In the genomic region with DNA sequence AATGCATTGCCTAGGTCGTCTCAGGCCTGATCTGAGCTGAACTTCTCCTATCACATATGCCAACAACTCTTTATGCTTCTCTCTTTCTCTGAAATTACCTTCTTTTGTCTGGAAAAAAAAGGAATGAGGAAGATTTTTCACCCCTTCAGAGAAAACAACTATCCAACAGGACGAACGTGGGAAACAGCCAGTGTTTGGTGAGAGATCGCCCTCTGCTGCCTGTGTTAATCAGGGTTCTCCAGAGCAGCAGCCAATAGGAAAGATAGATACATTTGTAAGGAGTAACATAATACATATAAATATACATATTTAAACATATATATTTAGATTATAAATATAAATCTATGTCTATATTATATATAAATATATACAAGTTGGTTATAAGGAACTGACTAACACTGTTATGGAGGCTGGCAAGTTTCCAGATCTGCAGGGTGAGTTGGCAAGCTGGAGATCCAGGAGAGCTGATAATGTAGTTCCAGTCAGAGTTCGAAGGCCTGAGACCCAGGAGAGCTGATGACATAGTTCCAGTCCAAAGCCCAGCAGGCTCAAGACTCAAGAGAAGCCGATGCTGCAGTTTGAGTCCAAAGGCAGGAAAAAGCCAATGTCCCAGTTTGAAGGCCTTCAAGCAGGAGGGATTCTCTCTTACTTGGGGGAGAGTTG, we compare ENCODE assay signal across 9 cellular contexts. TPM values are rescaled to one million over a fixed set of nuclear protein-coding genes. Genes with fewer than 3 reads are reported as not detected.
DNase-seq lines count a peak whose midpoint lies in the region; ATAC-seq and TF ChIP-seq lines count a peak whose summit lies in the region.
"Had no signal": no experiment of that assay in that cellular context is flagged by ENCODE, and none has a peak within 500 bp of the region (broad histone marks: within the 10 kb centered on the region; RNA-seq: fewer than 3 reads in every experiment).

No MANE protein-coding gene starts in this region.

- peaks cover 8% of the 10 kb centered on the region for H3K4me1 Mint-ChIP-seq in activated CD4-positive, alpha-beta memory T cell treated with anti-CD3 and anti-CD28 coated beads, Interleukin-2, amount 10 ng/mL, durations not matched to agents 7 days and 5 days

- DNase-seq in Daoy (ENCODE audit: low read depth), result peak; percentile 46
- peak; percentile 18 for DNase-seq in activated CD4-positive, alpha-beta memory T cell treated with anti-CD3 and anti-CD28 coated beads, Interleukin-2, amount 10 ng/mL, durations not matched to agents 7 days and 5 days
- peak; percentile 35 for DNase-seq in kidney tubule cell (ENCODE audit: low spot score)
- no peak for DNase-seq in islet precursor cell
- no peak for DNase-seq in NCI-H1436 treated with DMSO at 0.1 percent for 48 hours (lab: John Stamatoyannopoulos, UW)
- DNase-seq in HPDE6-E6E7 (ENCODE audit: extremely low spot score), result no peak
- DNase-seq: naive B cell had no signal

- no peak overlapping the region for H3K4me3 Mint-ChIP-seq in activated CD4-positive, alpha-beta memory T cell treated with anti-CD3 and anti-CD28 coated beads, Interleukin-2, amount 10 ng/mL, durations not matched to agents 7 days and 5 days
- H3K4me3 Mint-ChIP-seq: naive B cell had no signal

- H3K27ac Mint-ChIP-seq in activated CD4-positive, alpha-beta memory T cell treated with anti-CD3 and anti-CD28 coated beads, Interleukin-2, amount 10 ng/mL, durations not matched to agents 7 days and 5 days, result no peak overlapping the region

- TF ChIP-seq CTCF in LNCAP (IDR thresholded peaks at IDR 0.05), result peak; percentile 49

- no peaks in the 10 kb centered on the region for H3K36me3 Mint-ChIP-seq in activated CD4-positive, alpha-beta memory T cell treated with anti-CD3 and anti-CD28 coated beads, Interleukin-2, amount 10 ng/mL, durations not matched to agents 7 days and 5 days (ENCODE audit: low read depth)
- H3K36me3 Mint-ChIP-seq: naive B cell had no signal

- POLR2A ChIA-PET in activated CD4-positive, alpha-beta memory T cell treated with anti-CD3 and anti-CD28 coated beads, Interleukin-2, amount 10 ng/mL, durations not matched to agents 7 days and 5 days (lab: Charles Lee), result no interaction called here

- CTCF ChIA-PET in activated CD4-positive, alpha-beta memory T cell treated with anti-CD3 and anti-CD28 coated beads, Interleukin-2, amount 10 ng/mL, durations not matched to agents 7 days and 5 days (lab: Charles Lee), result no interaction called here

- peaks cover 9% of the 10 kb centered on the region for H3K27me3 Mint-ChIP-seq in activated CD4-positive, alpha-beta memory T cell treated with anti-CD3 and anti-CD28 coated beads, Interleukin-2, amount 10 ng/mL, durations not matched to agents 7 days and 5 days

- H3K9me3 Mint-ChIP-seq in activated CD4-positive, alpha-beta memory T cell treated with anti-CD3 and anti-CD28 coated beads, Interleukin-2, amount 10 ng/mL, durations not matched to agents 7 days and 5 days, result no peaks in the 10 kb centered on the region

- no peak for ATAC-seq in GM21367 (IDR thresholded peaks at IDR 0.05; ENCODE audit: unreplicated experiment)

RNA-seq across cellular contexts. Expression of gene CETN2, which starts 13.3 kb away (rescaled TPM):
- total RNA-seq in Daoy (2014; rRNA removed; shearing (Covaris generic)), result 38.2 and 45.0 TPM in 2 replicates
- total RNA-seq in activated CD4-positive, alpha-beta memory T cell treated with anti-CD3 and anti-CD28 coated beads, Interleukin-2, amount 10 ng/mL, durations not matched to agents 7 days and 5 days, result 1 to 10 TPM; 7.7 TPM

RNA-seq across cellular contexts. Expression of gene NSDHL, which starts 13.7 kb away (rescaled TPM):
- 11.5 TPM in 2 replicates for total RNA-seq in Daoy (2014; rRNA removed; shearing (Covaris generic))
- total RNA-seq in activated CD4-positive, alpha-beta memory T cell treated with anti-CD3 and anti-CD28 coated beads, Interleukin-2, amount 10 ng/mL, durations not matched to agents 7 days and 5 days, result 10 to 100 TPM; 17.0 to 18.6 TPM

RNA-seq across cellular contexts. Expression of gene MAGEA6, which starts 47.7 kb away (rescaled TPM):
- 115 and 118 TPM in 2 replicates for total RNA-seq in Daoy (2014; rRNA removed; shearing (Covaris generic))
- total RNA-seq in activated CD4-positive, alpha-beta memory T cell treated with anti-CD3 and anti-CD28 coated beads, Interleukin-2, amount 10 ng/mL, durations not matched to agents 7 days and 5 days, result not detected

RNA-seq across cellular contexts. Expression of gene CSAG3, which starts 58.2 kb away (rescaled TPM):
- total RNA-seq in Daoy (2014; rRNA removed; shearing (Covaris generic)), result 0.21 and 2.2 TPM in 2 replicates
- under 1 TPM in 1 of 2 experiments, not detected in 1; 0.63 TPM for total RNA-seq in activated CD4-positive, alpha-beta memory T cell treated with anti-CD3 and anti-CD28 coated beads, Interleukin-2, amount 10 ng/mL, durations not matched to agents 7 days and 5 days

Comparison
In these comparisons a context has a peak if more than half of its experiments do, and no peak if none do; other contexts are left out.
1. DNase-seq: peak in Daoy (single experiment), activated CD4-positive, alpha-beta memory T cell treated with anti-CD3 and anti-CD28 coated beads, Interleukin-2, amount 10 ng/mL, durations not matched to agents 7 days and 5 days (single experiment) and kidney tubule cell (single experiment); none in islet precursor cell (single experiment), NCI-H1436 treated with DMSO at 0.1 percent for 48 hours (single experiment) and HPDE6-E6E7 (single experiment).
2. RNA of gene MAGEA6, which starts 47.7 kb away (total RNA-seq): 115 to 118 TPM in Daoy; not detected in activated CD4-positive, alpha-beta memory T cell treated with anti-CD3 and anti-CD28 coated beads, Interleukin-2, amount 10 ng/mL, durations not matched to agents 7 days and 5 days; every median in the first group is over 100 times any median in the second.